ENCODE assay signal across 8 cellular contexts in the genomic region with DNA sequence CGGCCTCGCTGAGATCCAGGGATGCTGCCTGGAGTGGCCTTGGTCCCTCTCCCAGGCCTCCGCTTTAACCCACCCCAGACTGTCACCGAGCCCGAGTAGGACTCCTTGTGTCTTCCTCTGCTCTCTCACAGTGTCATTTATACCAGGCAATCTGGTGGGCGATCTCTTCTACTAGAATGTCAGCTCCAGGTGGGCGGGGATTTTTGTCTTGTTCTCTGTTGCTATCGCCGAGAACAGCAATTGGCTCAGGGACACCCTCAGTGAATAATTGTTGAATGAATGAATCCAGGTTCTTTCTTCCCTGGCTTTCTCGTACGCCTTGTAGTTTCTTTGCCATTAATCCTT. TPM values are rescaled to one million over a fixed set of nuclear protein-coding genes. Genes with fewer than 3 reads are reported as not detected.
DNase-seq lines count a peak whose midpoint lies in the region; ATAC-seq and TF ChIP-seq lines count a peak whose summit lies in the region.

No MANE protein-coding gene starts in this region.

- ATAC-seq in HG03095 (IDR thresholded peaks at IDR 0.05; ENCODE audit: unreplicated experiment) (no peak), HG03159 (IDR thresholded peaks at IDR 0.05; ENCODE audit: unreplicated experiment) (no peak)

- peaks cover 71% of the 10 kb centered on the region for H3K79me2 ChIP-seq in Loucy (ENCODE audit: insufficient read depth, low read length)

- H3K9me2 ChIP-seq in Loucy (replicated peaks; ENCODE audit: low read depth, low read length) = no peaks in the 10 kb centered on the region

- peak overlapping the region; percentile 94 for H3K9ac ChIP-seq in Loucy (ENCODE audit: low read depth, low read length, poor library complexity, severe bottlenecking)

- peaks cover 23% of the 10 kb centered on the region for H4K20me1 ChIP-seq in Loucy (ENCODE audit: insufficient read depth, low read length, poor library complexity, severe bottlenecking)

- intact Hi-C loops in adrenal gland (cut with DNase I) = loop anchor here in 1 of 2 donors (5.0 kb wide), 1 partner anchor 82 kb away; no protein-coding TSS in a partner anchor

- no peak for TF ChIP-seq POLR2A in adrenal gland (IDR thresholded peaks at IDR 0.05)

- peak overlapping the region; percentile 98 for H3K4me3 ChIP-seq in BE2C (ENCODE audit: low read depth, low read length)
- peak overlapping the region; percentile 97 for H3K4me3 ChIP-seq in Loucy (ENCODE audit: low read length, poor library complexity, severe bottlenecking)
- H3K4me3 ChIP-seq in adrenal gland = peak overlapping the region; percentile 40 to 93 (median 66)

- peak overlapping the region; percentile 83 for H3K4me2 ChIP-seq in Loucy (ENCODE audit: low read depth, low read length, poor library complexity, severe bottlenecking)

- H3K4me1 ChIP-seq in BE2C = no peaks in the 10 kb centered on the region; the same call in 1 of the 2 replicates
- H3K4me1 ChIP-seq in Loucy (ENCODE audit: insufficient read depth, low read length, poor library complexity, severe bottlenecking) = peaks cover 31% of the 10 kb centered on the region
- peaks cover 17 to 32% of the 10 kb centered on the region in 2 donors for H3K4me1 ChIP-seq in adrenal gland (replicated peaks in 1 of 2)

- DNase-seq in BE2C (no peak), adrenal gland (no peak), islet precursor cell (no peak)
- peak; percentile 8 for DNase-seq in stimulated activated CD8-positive, alpha-beta memory T cell treated with anti-CD3 and anti-CD28 coated beads, Interleukin-12 subunit alpha, Interleukin-12 subunit beta, amount 100 ng/mL, for 1 hour (ENCODE audit: low read depth)

- TF ChIP-seq CTCF in BE2C (IDR thresholded peaks at IDR 0.05; ENCODE audit: low read depth, low read length) = no peak
- no peak for TF ChIP-seq CTCF in Loucy (conservative IDR thresholded peaks at IDR 0.05; ENCODE audit: low read length)
- TF ChIP-seq CTCF in adrenal gland (IDR thresholded peaks at IDR 0.05) = no peak

- H3K9me3 ChIP-seq in BE2C (no peaks in the 10 kb centered on the region), Loucy (ENCODE audit: insufficient read depth, low read depth, low read length) (no peaks in the 10 kb centered on the region), adrenal gland (replicated peaks in 1 of 3) (no peaks in the 10 kb centered on the region)

- H3K36me3 ChIP-seq in BE2C (peaks cover 38% of the 10 kb centered on the region), Loucy (ENCODE audit: insufficient read depth, low read length) (peaks cover 21% of the 10 kb centered on the region; the same call in 1 of the 2 replicates), adrenal gland (replicated peaks in 1 of 2) (peaks cover 0 to 48% of the 10 kb centered on the region in 2 donors)

- H3K27ac ChIP-seq in adrenal gland (peak overlapping the region in 4 of 5 donors; percentile 71 to 94 (median 83)), layer of hippocampus (ENCODE audit: low read depth, low read length) (peak overlapping the region; percentile 72)

- H3F3A ChIP-seq in Loucy (ENCODE audit: low read depth) = no peaks in the 10 kb centered on the region

- H3K27me3 ChIP-seq in BE2C (no peaks in the 10 kb centered on the region), Loucy (ENCODE audit: insufficient read depth, low read length, poor library complexity, severe bottlenecking) (no peaks in the 10 kb centered on the region), adrenal gland (no peaks in the 10 kb centered on the region), layer of hippocampus (ENCODE audit: control insufficient read depth, insufficient read depth, low read length) (no peaks in the 10 kb centered on the region)

- WGBS in adrenal gland, 4 donors = 1 to 3% (median 1%) methylated on average over 9 to 11 of the region's 11 CpGs

- peak overlapping the region; percentile 80 for H2AFZ ChIP-seq in Loucy (ENCODE audit: low read length)

RNA-seq across cellular contexts. Expression of a gene that starts 0.6 kb away (rescaled TPM):
- polyA plus RNA-seq in BE2C (2012; ENCODE audit: insufficient read depth, insufficient read length, low read depth) = 232 TPM
- total RNA-seq in adrenal gland = 10 to 100 TPM; 31.9 to 55.6 (median 38.9) TPM
- polyA plus RNA-seq in adrenal gland = 10 to 100 TPM; 45.1 to 93.1 (median 68.4) TPM

RNA-seq across cellular contexts. Expression of a gene that starts 0.8 kb away (rescaled TPM):
- 10.2 TPM for polyA plus RNA-seq in BE2C (2012; ENCODE audit: insufficient read depth, insufficient read length, low read depth)
- 10 to 100 TPM in 3 of 8 donors, 1 to 10 TPM in 5; 3.8 to 14.1 (median 8.6) TPM for total RNA-seq in adrenal gland
- 10 to 100 TPM in 2 of 3 donors, 1 to 10 TPM in 1; 6.4 to 14.3 (median 10.5) TPM for polyA plus RNA-seq in adrenal gland

RNA-seq across cellular contexts. Expression of a gene that starts 31.2 kb away (rescaled TPM):
- not detected for polyA plus RNA-seq in BE2C (2012; ENCODE audit: insufficient read depth, insufficient read length, low read depth)
- total RNA-seq in adrenal gland = 1 to 10 TPM in 2 of 8 donors, under 1 TPM in 1, not detected in 5; 0.23 to 1.4 (median 1.3) TPM
- 1 to 10 TPM in 1 of 3 donors, under 1 TPM in 1, not detected in 1; 0.88 to 1.2 TPM for polyA plus RNA-seq in adrenal gland

RNA-seq across cellular contexts. Expression of a gene that starts 39.9 kb away (rescaled TPM):
- 0.59 TPM for polyA plus RNA-seq in BE2C (2012; ENCODE audit: insufficient read depth, insufficient read length, low read depth)
- 100 to 1,000 TPM in 1 of 8 donors, 10 to 100 TPM in 3, 1 to 10 TPM in 4; 4.9 to 113 (median 9.8) TPM for total RNA-seq in adrenal gland
- 10 to 100 TPM in 2 of 3 donors, 1 to 10 TPM in 1; 6.0 to 29.8 (median 18.3) TPM for polyA plus RNA-seq in adrenal gland
